Comparison of ENCODE assay signal across 18 cellular contexts in the genomic region with DNA sequence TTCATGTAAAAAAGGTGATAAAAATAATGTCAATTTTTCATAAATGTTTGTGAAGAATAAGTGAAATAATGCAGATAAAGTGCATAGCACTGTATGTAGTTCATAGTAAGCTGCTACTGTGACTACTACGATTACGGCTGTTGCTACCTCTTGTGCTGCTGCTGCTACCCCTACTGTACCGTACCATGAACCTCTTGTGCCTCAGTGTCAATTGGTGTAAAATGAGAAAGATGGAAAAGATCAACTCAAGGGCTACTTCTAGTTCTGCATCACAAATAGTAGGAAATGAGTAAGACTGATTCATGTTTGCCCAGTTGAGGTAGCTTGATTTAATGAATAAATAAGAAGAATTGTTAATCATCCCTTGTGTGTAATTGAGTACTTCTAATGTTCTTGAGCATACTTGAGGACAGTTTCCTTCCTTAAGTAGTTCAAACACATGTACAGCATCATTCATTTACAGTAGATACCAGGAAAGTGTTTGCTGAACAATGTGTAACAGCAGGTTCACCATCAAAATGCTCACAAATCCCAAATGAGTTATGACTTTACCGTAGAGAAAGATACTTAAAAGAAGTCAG.
DNase-seq lines count a peak whose midpoint lies in the region; ATAC-seq, FAIRE-seq and TF ChIP-seq lines count a peak whose summit lies in the region.
"Had no signal": no experiment of that assay in that cellular context is flagged by ENCODE, and none has a peak within 500 bp of the region (broad histone marks: within the 10 kb centered on the region; RNA-seq: fewer than 3 reads in every experiment).

No MANE protein-coding gene starts in this region.

- in situ Hi-C loops in KBM-7 (cut with MboI; ENCODE audit: low pct_unique_long_range_greater_than_20kb, low sequenced_read_pairs): no loop called here

- H3K27ac ChIP-seq in lower lobe of right lung (no peak overlapping the region), GM23338 (ENCODE audit: low read depth) (no peak overlapping the region)
- H3K27ac ChIP-seq: BLaER1 treated with 17β-estradiol and CSF1 and Interleukin-3, amounts not matched to agents 10 nM and 100 nM; SJCRH30 had no signal

- H3K9me3 Mint-ChIP-seq in GM23338: no peaks in the 10 kb centered on the region
- no peaks in the 10 kb centered on the region for H3K9me3 Mint-ChIP-seq in activated naive CD8-positive, alpha-beta T cell treated with anti-CD3 and anti-CD28 coated beads, Interleukin-2, amount 50 U/mL, for 24 hours

- H4K20me1 ChIP-seq in GM23338 (replicated peaks; ENCODE audit: insufficient read depth): no peaks in the 10 kb centered on the region
- H4K20me1 ChIP-seq: BLaER1 treated with 17β-estradiol and CSF1 and Interleukin-3, amounts not matched to agents 10 nM and 100 nM had no signal

- no peaks in the 10 kb centered on the region for H3F3A ChIP-seq in GM23338 (replicated peaks; ENCODE audit: low read depth)

- no peaks in the 10 kb centered on the region for H3K79me2 ChIP-seq in GM23338 (replicated peaks; ENCODE audit: insufficient read depth)

- no peak overlapping the region for H3K4me2 ChIP-seq in GM23338
- H3K4me2 ChIP-seq: BLaER1 treated with 17β-estradiol and CSF1 and Interleukin-3, amounts not matched to agents 10 nM and 100 nM had no signal

- ATAC-seq in lower lobe of right lung (peak; percentile 68 to 86), GM23338 (no peak)
- no peak for ATAC-seq in activated naive CD8-positive, alpha-beta T cell treated with anti-CD3 and anti-CD28 coated beads, Interleukin-2, amount 50 U/mL, for 24 hours
- ATAC-seq: HCT116 had no signal

- intact Hi-C loops in lower lobe of right lung (cut with DNase I): no loop called here

- H3K36me3 ChIP-seq in bronchial epithelial cell (ENCODE audit: control insufficient read depth, insufficient read depth, low read length): no peaks in the 10 kb centered on the region
- no peaks in the 10 kb centered on the region for H3K36me3 ChIP-seq in lower lobe of right lung
- no peaks in the 10 kb centered on the region for H3K36me3 ChIP-seq in GM23338 (ENCODE audit: insufficient read depth)
- H3K36me3 ChIP-seq: BLaER1 treated with 17β-estradiol and CSF1 and Interleukin-3, amounts not matched to agents 10 nM and 100 nM; SJCRH30 had no signal

- TF ChIP-seq CTCF in bronchial epithelial cell (IDR thresholded peaks at IDR 0.05; ENCODE audit: insufficient read depth, low read length, severe bottlenecking) (no peak), lower lobe of right lung (IDR thresholded peaks at IDR 0.05) (no peak), GM23338 (conservative IDR thresholded peaks at IDR 0.05; ENCODE audit: low read depth in 2 of 2) (no peak)

- H3K9me2 ChIP-seq in GM23338 (ENCODE audit: insufficient read depth): no peaks in the 10 kb centered on the region; the same call in 1 of the 2 replicates

- no peaks in the 10 kb centered on the region for H3K9me3 ChIP-seq in lower lobe of right lung
- H3K9me3 ChIP-seq: BLaER1 treated with 17β-estradiol and CSF1 and Interleukin-3, amounts not matched to agents 10 nM and 100 nM; SJCRH30 had no signal

- H3K4me1 ChIP-seq in lower lobe of right lung (no peaks in the 10 kb centered on the region), GM23338 (ENCODE audit: insufficient read depth) (no peaks in the 10 kb centered on the region)
- H3K4me1 ChIP-seq: BLaER1 treated with 17β-estradiol and CSF1 and Interleukin-3, amounts not matched to agents 10 nM and 100 nM; SJCRH30 had no signal

- no peak for FAIRE-seq in bronchial epithelial cell (lab: Jason Lieb, UNC)

- no peaks in the 10 kb centered on the region for H3K27me3 ChIP-seq in bronchial epithelial cell (ENCODE audit: control insufficient read depth, insufficient read depth, low read length)
- H3K27me3 ChIP-seq in lower lobe of right lung (ENCODE audit: low read depth): no peaks in the 10 kb centered on the region
- H3K27me3 ChIP-seq in GM23338 (ENCODE audit: insufficient read depth): no peaks in the 10 kb centered on the region
- H3K27me3 ChIP-seq: BLaER1 treated with 17β-estradiol and CSF1 and Interleukin-3, amounts not matched to agents 10 nM and 100 nM; SJCRH30 had no signal

- no peak overlapping the region for H3K4me3 ChIP-seq in bronchial epithelial cell (ENCODE audit: low read depth, low read length)
- no peak overlapping the region for H3K4me3 ChIP-seq in lower lobe of right lung
- H3K4me3 ChIP-seq in GM23338: no peak overlapping the region
- H3K4me3 ChIP-seq: BLaER1 treated with 17β-estradiol and CSF1 and Interleukin-3, amounts not matched to agents 10 nM and 100 nM; SJCRH30 had no signal

- H3K27ac Mint-ChIP-seq in GM23338: no peak overlapping the region
- H3K27ac Mint-ChIP-seq in activated naive CD8-positive, alpha-beta T cell treated with anti-CD3 and anti-CD28 coated beads, Interleukin-2, amount 50 U/mL, for 24 hours: no peak overlapping the region
- H3K27ac Mint-ChIP-seq: CD8-positive, alpha-beta memory T cell had no signal

- no peaks in the 10 kb centered on the region for H3K36me3 Mint-ChIP-seq in GM23338 (ENCODE audit: low read depth)
- H3K36me3 Mint-ChIP-seq in activated naive CD8-positive, alpha-beta T cell treated with anti-CD3 and anti-CD28 coated beads, Interleukin-2, amount 50 U/mL, for 24 hours (ENCODE audit: low read depth): no peaks in the 10 kb centered on the region
- H3K36me3 Mint-ChIP-seq: CD8-positive, alpha-beta memory T cell had no signal

- no peaks in the 10 kb centered on the region for H3K27me3 Mint-ChIP-seq in GM23338 (ENCODE audit: insufficient read depth, low read depth, poor library complexity)
- no peaks in the 10 kb centered on the region for H3K27me3 Mint-ChIP-seq in activated naive CD8-positive, alpha-beta T cell treated with anti-CD3 and anti-CD28 coated beads, Interleukin-2, amount 50 U/mL, for 24 hours

- H2AFZ ChIP-seq in GM23338: no peak overlapping the region

- H3K4me1 Mint-ChIP-seq in GM23338: no peaks in the 10 kb centered on the region
- H3K4me1 Mint-ChIP-seq in activated naive CD8-positive, alpha-beta T cell treated with anti-CD3 and anti-CD28 coated beads, Interleukin-2, amount 50 U/mL, for 24 hours: no peaks in the 10 kb centered on the region
- H3K4me1 Mint-ChIP-seq: CD8-positive, alpha-beta memory T cell had no signal

- DNase-seq in DMS79 (lab: John Stamatoyannopoulos, UW) (peak; percentile 87), NCI-H524 (lab: John Stamatoyannopoulos, UW) (peak; percentile 5 to 41), bronchial epithelial cell (ENCODE audit: low read depth) (peak; percentile 86), lower lobe of right lung (no peak), KBM-7 (no peak), GM23338 (ENCODE audit: low spot score) (no peak), NCI-H146 treated with DMSO at 0.1 percent for 48 hours (lab: John Stamatoyannopoulos, UW; ENCODE audit: unreplicated experiment) (no peak)
- DNase-seq in activated naive CD8-positive, alpha-beta T cell treated with anti-CD3 and anti-CD28 coated beads, Interleukin-2, amount 50 U/mL, for 24 hours: no peak
- DNase-seq: CD8-positive, alpha-beta memory T cell; GF-D8; NCI-H1092; NCI-H146; NCI-H2081 treated with DMSO at 0.1 percent for 48 hours; NCI-H510A; NCI-H82; SJCRH30 had no signal

- H3K4me3 Mint-ChIP-seq in GM23338: no peak overlapping the region
- no peak overlapping the region for H3K4me3 Mint-ChIP-seq in activated naive CD8-positive, alpha-beta T cell treated with anti-CD3 and anti-CD28 coated beads, Interleukin-2, amount 50 U/mL, for 24 hours
- H3K4me3 Mint-ChIP-seq: CD8-positive, alpha-beta memory T cell had no signal

TF ChIP-seq in GM23338, 12 proteins besides CTCF, POLR2A, EP300 and RAD21 (continues in another document):
- TF ChIP-seq STAT1 (IDR thresholded peaks at IDR 0.05; ENCODE audit: unreplicated experiment): no peak
- no peak for TF ChIP-seq NANOG (IDR thresholded peaks at IDR 0.05; ENCODE audit: borderline replicate concordance)
- TF ChIP-seq POLR2AphosphoS5 (IDR thresholded peaks at IDR 0.05; ENCODE audit: low read depth): no peak
- TF ChIP-seq ZNF331 (CRISPR knock-in tag; IDR thresholded peaks at IDR 0.05; ENCODE audit: low read depth): no peak

Comparison
In these comparisons a context has a peak if more than half of its experiments do, and no peak if none do; other contexts are left out.
1. DNase-seq: peak in DMS79 (single experiment), NCI-H524 (2 of 2) and bronchial epithelial cell (single experiment); none in lower lobe of right lung (single experiment), KBM-7 (single experiment), GM23338 (single experiment), activated naive CD8-positive, alpha-beta T cell treated with anti-CD3 and anti-CD28 coated beads, Interleukin-2, amount 50 U/mL, for 24 hours (single experiment) and NCI-H146 treated with DMSO at 0.1 percent for 48 hours (single experiment).
2. ATAC-seq: peak in lower lobe of right lung (2 of 2); none in GM23338 (single experiment) and activated naive CD8-positive, alpha-beta T cell treated with anti-CD3 and anti-CD28 coated beads, Interleukin-2, amount 50 U/mL, for 24 hours (single experiment).